1 cellular context compared by ENCODE assay signal in the genomic region with DNA sequence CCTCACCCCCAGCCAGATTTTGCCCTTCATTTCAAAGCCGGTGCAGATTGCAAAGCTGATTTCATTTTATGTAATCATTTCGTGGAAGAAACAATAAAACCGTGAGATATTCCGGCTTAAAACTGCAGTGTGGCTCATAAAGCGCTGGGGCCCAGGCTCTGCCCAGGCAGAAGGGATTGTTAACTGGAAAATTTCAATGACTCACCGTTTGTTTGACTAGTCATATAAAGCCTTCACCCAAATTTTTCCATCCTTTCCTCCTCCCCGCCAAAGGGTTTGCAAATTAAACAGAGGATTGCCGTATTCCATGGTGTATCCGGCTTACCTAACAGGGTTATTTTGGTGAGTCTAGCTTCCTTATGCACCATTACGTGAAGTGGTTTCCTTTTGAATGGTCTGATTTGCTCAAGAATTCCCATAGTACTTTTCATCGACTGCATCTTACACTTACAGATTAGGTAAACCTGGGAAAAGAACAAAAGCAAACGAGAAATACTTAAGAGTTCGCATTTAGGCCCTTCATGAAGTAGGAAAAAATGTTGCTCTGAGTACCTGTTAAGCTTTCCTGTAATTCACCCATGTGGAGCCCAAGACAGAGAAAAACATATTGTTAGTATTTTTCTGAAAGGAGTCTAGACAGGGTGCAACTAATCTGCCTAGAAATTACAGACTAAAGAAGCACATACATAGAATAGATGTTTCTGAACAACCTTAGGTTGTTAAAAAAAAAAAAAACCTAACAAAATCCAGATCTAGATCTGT.
TF ChIP-seq lines count a peak whose summit lies in the region.

No MANE protein-coding gene starts in this region.

TF ChIP-seq in HepG2, 621 proteins besides CTCF, POLR2A, EP300 and RAD21 (continued from another document and continues in another):
- TF ChIP-seq E2F1 (CRISPR knock-in tag; IDR thresholded peaks at IDR 0.05): no peak; the same call in 1 of the 2 replicates
- peak; percentile 58; the same call in 1 of the 2 replicates for TF ChIP-seq HMG20B (CRISPR knock-in tag; conservative IDR thresholded peaks at IDR 0.05)
- TF ChIP-seq MAFG (CRISPR knock-in tag; IDR thresholded peaks at IDR 0.05): no peak
- TF ChIP-seq SSRP1 (CRISPR knock-in tag; IDR thresholded peaks at IDR 0.05): no peak
- TF ChIP-seq PHF8 (CRISPR knock-in tag; IDR thresholded peaks at IDR 0.05): no peak; the same call in 1 of the 2 replicates
- peak; percentile 6 for TF ChIP-seq IKZF4 (CRISPR knock-in tag; IDR thresholded peaks at IDR 0.05; ENCODE audit: borderline replicate concordance, low read depth, not compliant biosample characterization)
- TF ChIP-seq ATRX (CRISPR knock-in tag; IDR thresholded peaks at IDR 0.05; ENCODE audit: borderline replicate concordance): no peak
- TF ChIP-seq, protein P1, sequence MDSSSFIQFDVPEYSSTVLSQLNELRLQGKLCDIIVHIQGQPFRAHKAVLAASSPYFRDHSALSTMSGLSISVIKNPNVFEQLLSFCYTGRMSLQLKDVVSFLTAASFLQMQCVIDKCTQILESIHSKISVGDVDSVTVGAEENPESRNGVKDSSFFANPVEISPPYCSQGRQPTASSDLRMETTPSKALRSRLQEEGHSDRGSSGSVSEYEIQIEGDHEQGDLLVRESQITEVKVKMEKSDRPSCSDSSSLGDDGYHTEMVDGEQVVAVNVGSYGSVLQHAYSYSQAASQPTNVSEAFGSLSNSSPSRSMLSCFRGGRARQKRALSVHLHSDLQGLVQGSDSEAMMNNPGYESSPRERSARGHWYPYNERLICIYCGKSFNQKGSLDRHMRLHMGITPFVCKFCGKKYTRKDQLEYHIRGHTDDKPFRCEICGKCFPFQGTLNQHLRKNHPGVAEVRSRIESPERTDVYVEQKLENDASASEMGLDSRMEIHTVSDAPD (CRISPR knock-in tag; IDR thresholded peaks at IDR 0.05): no peak; the same call in none of the 2 replicates
- TF ChIP-seq ZNF33A (CRISPR knock-in tag; IDR thresholded peaks at IDR 0.05; ENCODE audit: borderline replicate concordance): peak; percentile 97; the same call in 1 of the 2 replicates
- TF ChIP-seq SALL2 (CRISPR knock-in tag; IDR thresholded peaks at IDR 0.05): no peak; the same call in 1 of the 2 replicates
- no peak for TF ChIP-seq MLLT10 (CRISPR knock-in tag; IDR thresholded peaks at IDR 0.05)
- TF ChIP-seq CBX2 (IDR thresholded peaks at IDR 0.05; ENCODE audit: low read depth, low read length): no peak
- TF ChIP-seq CBX2 (CRISPR knock-in tag; IDR thresholded peaks at IDR 0.05; ENCODE audit: low read depth): no peak
- no peak for TF ChIP-seq HNRNPUL1 (IDR thresholded peaks at IDR 0.05; ENCODE audit: low read depth, low read length)
- no peak for TF ChIP-seq PITX1 (CRISPR knock-in tag; IDR thresholded peaks at IDR 0.05)
- peak; percentile 86 for TF ChIP-seq FOXA3 (CRISPR knock-in tag; IDR thresholded peaks at IDR 0.05)
- TF ChIP-seq POLR2AphosphoS2 (IDR thresholded peaks at IDR 0.05; ENCODE audit: low read depth, low read length): no peak
- TF ChIP-seq NR2F2 (IDR thresholded peaks at IDR 0.05; ENCODE audit: borderline replicate concordance, low read depth): no peak
- no peak for TF ChIP-seq U2AF1 (optimal IDR thresholded peaks at IDR 0.05; ENCODE audit: low read depth, low read length)
- TF ChIP-seq ZNF510 (CRISPR knock-in tag; IDR thresholded peaks at IDR 0.05; ENCODE audit: low read depth): no peak; the same call in 1 of the 2 replicates
- no peak for TF ChIP-seq TAF1 (CRISPR knock-in tag; IDR thresholded peaks at IDR 0.05)
- TF ChIP-seq, protein P2, sequence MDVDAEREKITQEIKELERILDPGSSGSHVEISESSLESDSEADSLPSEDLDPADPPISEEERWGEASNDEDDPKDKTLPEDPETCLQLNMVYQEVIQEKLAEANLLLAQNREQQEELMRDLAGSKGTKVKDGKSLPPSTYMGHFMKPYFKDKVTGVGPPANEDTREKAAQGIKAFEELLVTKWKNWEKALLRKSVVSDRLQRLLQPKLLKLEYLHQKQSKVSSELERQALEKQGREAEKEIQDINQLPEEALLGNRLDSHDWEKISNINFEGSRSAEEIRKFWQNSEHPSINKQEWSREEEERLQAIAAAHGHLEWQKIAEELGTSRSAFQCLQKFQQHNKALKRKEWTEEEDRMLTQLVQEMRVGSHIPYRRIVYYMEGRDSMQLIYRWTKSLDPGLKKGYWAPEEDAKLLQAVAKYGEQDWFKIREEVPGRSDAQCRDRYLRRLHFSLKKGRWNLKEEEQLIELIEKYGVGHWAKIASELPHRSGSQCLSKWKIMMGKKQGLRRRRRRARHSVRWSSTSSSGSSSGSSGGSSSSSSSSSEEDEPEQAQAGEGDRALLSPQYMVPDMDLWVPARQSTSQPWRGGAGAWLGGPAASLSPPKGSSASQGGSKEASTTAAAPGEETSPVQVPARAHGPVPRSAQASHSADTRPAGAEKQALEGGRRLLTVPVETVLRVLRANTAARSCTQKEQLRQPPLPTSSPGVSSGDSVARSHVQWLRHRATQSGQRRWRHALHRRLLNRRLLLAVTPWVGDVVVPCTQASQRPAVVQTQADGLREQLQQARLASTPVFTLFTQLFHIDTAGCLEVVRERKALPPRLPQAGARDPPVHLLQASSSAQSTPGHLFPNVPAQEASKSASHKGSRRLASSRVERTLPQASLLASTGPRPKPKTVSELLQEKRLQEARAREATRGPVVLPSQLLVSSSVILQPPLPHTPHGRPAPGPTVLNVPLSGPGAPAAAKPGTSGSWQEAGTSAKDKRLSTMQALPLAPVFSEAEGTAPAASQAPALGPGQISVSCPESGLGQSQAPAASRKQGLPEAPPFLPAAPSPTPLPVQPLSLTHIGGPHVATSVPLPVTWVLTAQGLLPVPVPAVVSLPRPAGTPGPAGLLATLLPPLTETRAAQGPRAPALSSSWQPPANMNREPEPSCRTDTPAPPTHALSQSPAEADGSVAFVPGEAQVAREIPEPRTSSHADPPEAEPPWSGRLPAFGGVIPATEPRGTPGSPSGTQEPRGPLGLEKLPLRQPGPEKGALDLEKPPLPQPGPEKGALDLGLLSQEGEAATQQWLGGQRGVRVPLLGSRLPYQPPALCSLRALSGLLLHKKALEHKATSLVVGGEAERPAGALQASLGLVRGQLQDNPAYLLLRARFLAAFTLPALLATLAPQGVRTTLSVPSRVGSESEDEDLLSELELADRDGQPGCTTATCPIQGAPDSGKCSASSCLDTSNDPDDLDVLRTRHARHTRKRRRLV (CRISPR knock-in tag; IDR thresholded peaks at IDR 0.05): no peak
- TF ChIP-seq HINFP (CRISPR knock-in tag; IDR thresholded peaks at IDR 0.05; ENCODE audit: low read depth): no peak
- TF ChIP-seq ZNF264 (CRISPR knock-in tag; IDR thresholded peaks at IDR 0.05): peak; percentile 76; the same call in 1 of the 2 replicates
- no peak for TF ChIP-seq MYNN (CRISPR knock-in tag; IDR thresholded peaks at IDR 0.05; ENCODE audit: low read depth)
- TF ChIP-seq SKI (IDR thresholded peaks at IDR 0.05; ENCODE audit: partially characterized antibody): no peak
- no peak for TF ChIP-seq FOXK2 (IDR thresholded peaks at IDR 0.05)
- TF ChIP-seq KLF13 (CRISPR knock-in tag; IDR thresholded peaks at IDR 0.05): no peak
- no peak for TF ChIP-seq HOXA5 (CRISPR knock-in tag; IDR thresholded peaks at IDR 0.05)
- no peak for TF ChIP-seq MEIS1 (CRISPR knock-in tag; IDR thresholded peaks at IDR 0.05; ENCODE audit: borderline replicate concordance)
- TF ChIP-seq NCOR1 (IDR thresholded peaks at IDR 0.05; ENCODE audit: borderline replicate concordance, low read length): no peak
- TF ChIP-seq NR2F1 (CRISPR knock-in tag; IDR thresholded peaks at IDR 0.05): no peak; a peak in 1 of 4 replicates
- TF ChIP-seq GABPA (IDR thresholded peaks at IDR 0.05; ENCODE audit: low read depth, low read length): no peak
- TF ChIP-seq GABPA (CRISPR knock-in tag; IDR thresholded peaks at IDR 0.05; ENCODE audit: low read depth): peak; percentile 58
- no peak for TF ChIP-seq KIAA2018 (CRISPR knock-in tag; IDR thresholded peaks at IDR 0.05; ENCODE audit: borderline replicate concordance)
- TF ChIP-seq ZNF891 (CRISPR knock-in tag; IDR thresholded peaks at IDR 0.05): no peak
- TF ChIP-seq, protein P3, sequence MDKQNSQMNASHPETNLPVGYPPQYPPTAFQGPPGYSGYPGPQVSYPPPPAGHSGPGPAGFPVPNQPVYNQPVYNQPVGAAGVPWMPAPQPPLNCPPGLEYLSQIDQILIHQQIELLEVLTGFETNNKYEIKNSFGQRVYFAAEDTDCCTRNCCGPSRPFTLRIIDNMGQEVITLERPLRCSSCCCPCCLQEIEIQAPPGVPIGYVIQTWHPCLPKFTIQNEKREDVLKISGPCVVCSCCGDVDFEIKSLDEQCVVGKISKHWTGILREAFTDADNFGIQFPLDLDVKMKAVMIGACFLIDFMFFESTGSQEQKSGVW (CRISPR knock-in tag; IDR thresholded peaks at IDR 0.05; ENCODE audit: borderline replicate concordance): no peak
- no peak for TF ChIP-seq ZNF232 (CRISPR knock-in tag; IDR thresholded peaks at IDR 0.05; ENCODE audit: borderline replicate concordance)
- TF ChIP-seq, protein P4, sequence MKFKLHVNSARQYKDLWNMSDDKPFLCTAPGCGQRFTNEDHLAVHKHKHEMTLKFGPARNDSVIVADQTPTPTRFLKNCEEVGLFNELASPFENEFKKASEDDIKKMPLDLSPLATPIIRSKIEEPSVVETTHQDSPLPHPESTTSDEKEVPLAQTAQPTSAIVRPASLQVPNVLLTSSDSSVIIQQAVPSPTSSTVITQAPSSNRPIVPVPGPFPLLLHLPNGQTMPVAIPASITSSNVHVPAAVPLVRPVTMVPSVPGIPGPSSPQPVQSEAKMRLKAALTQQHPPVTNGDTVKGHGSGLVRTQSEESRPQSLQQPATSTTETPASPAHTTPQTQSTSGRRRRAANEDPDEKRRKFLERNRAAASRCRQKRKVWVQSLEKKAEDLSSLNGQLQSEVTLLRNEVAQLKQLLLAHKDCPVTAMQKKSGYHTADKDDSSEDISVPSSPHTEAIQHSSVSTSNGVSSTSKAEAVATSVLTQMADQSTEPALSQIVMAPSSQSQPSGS (CRISPR knock-in tag; IDR thresholded peaks at IDR 0.05): peak; percentile 0; the same call in 1 of the 2 replicates
